In genomic region chr6:1463751-1464397, GRCh38 we compare ENCODE assay signal across 30 cellular contexts.
"Had no signal": no experiment of that assay in that cellular context is flagged by ENCODE, and none has a peak within 500 bp of the region (broad histone marks: within the 10 kb centered on the region; RNA-seq: fewer than 3 reads in every experiment).

No MANE protein-coding gene starts in this region.

- H3K27ac ChIP-seq: brain microvascular endothelial cell, WERI-Rb-1 had no signal

- H3K4me3 ChIP-seq: MG63 had no signal

- H3K9me3 Mint-ChIP-seq: activated CD4-positive, alpha-beta T cell treated with anti-CD3 and anti-CD28 coated beads, Interleukin-2, amount 10 ng/mL, durations not matched to agents 24 days and 14 days; activated CD8-positive, alpha-beta T cell treated with anti-CD3 and anti-CD28 coated beads for 36 hours; activated naive CD8-positive, alpha-beta T cell treated with anti-CD3 and anti-CD28 coated beads for 36 hours; activated T-cell treated with anti-CD3 and anti-CD28 coated beads, Interleukin-2, amount 50 U/mL, for 72 hours; activated T-helper 17 cell treated with anti-CD3 and anti-CD28 coated beads, Interleukin-2, amount 50 U/mL, for 72 hours had no signal

- H3K4me3 Mint-ChIP-seq: activated CD4-positive, alpha-beta T cell treated with anti-CD3 and anti-CD28 coated beads, Interleukin-2, amount 10 ng/mL, durations not matched to agents 24 days and 14 days; activated CD8-positive, alpha-beta T cell treated with anti-CD3 and anti-CD28 coated beads for 36 hours; activated naive CD8-positive, alpha-beta T cell treated with anti-CD3 and anti-CD28 coated beads for 36 hours; activated T-cell treated with anti-CD3 and anti-CD28 coated beads, Interleukin-2, amount 50 U/mL, for 72 hours; activated T-helper 17 cell treated with anti-CD3 and anti-CD28 coated beads, Interleukin-2, amount 50 U/mL, for 72 hours had no signal

- H3K36me3 ChIP-seq: brain microvascular endothelial cell, MG63, WERI-Rb-1 had no signal

- H3K9me3 ChIP-seq: MG63 had no signal

- H3K4me1 Mint-ChIP-seq: activated CD4-positive, alpha-beta T cell treated with anti-CD3 and anti-CD28 coated beads, Interleukin-2, amount 10 ng/mL, durations not matched to agents 24 days and 14 days; activated T-helper 17 cell treated with anti-CD3 and anti-CD28 coated beads, Interleukin-2, amount 50 U/mL, for 72 hours had no signal

- H3K36me3 Mint-ChIP-seq: activated naive CD8-positive, alpha-beta T cell treated with anti-CD3 and anti-CD28 coated beads for 36 hours had no signal

- H3K27ac Mint-ChIP-seq: activated CD4-positive, alpha-beta T cell treated with anti-CD3 and anti-CD28 coated beads, Interleukin-2, amount 10 ng/mL, durations not matched to agents 24 days and 14 days; activated CD8-positive, alpha-beta T cell treated with anti-CD3 and anti-CD28 coated beads for 36 hours; activated naive CD8-positive, alpha-beta T cell treated with anti-CD3 and anti-CD28 coated beads for 36 hours; activated T-cell treated with anti-CD3 and anti-CD28 coated beads, Interleukin-2, amount 50 U/mL, for 72 hours; activated T-helper 17 cell treated with anti-CD3 and anti-CD28 coated beads, Interleukin-2, amount 50 U/mL, for 72 hours had no signal

- DNase-seq: activated CD4-positive, alpha-beta T cell treated with anti-CD3 and anti-CD28 coated beads, Interleukin-2, amount 10 ng/mL, durations not matched to agents 24 days and 14 days; activated CD4-positive, alpha-beta T cell treated with anti-CD3 and anti-CD28 coated beads, Interleukin-2, amount 50 U/mL, for 4 hours; activated CD8-positive, alpha-beta T cell treated with anti-CD3 and anti-CD28 coated beads for 36 hours; activated effector memory CD4-positive, alpha-beta T cell treated with anti-CD3 and anti-CD28 coated beads, Interleukin-2, amount 50 U/mL, for 16 hours; activated naive CD4-positive, alpha-beta T cell; activated naive CD4-positive, alpha-beta T cell treated with anti-CD3 and anti-CD28 coated beads, Interleukin-2, amount 50 U/mL, for 16 hours; activated naive CD8-positive, alpha-beta T cell treated with anti-CD3 and anti-CD28 coated beads for 36 hours; activated T-cell treated with anti-CD3 and anti-CD28 coated beads, Interleukin-2, amount 50 U/mL, for 1 hour; activated T-cell treated with anti-CD3 and anti-CD28 coated beads, Interleukin-2, amount 50 U/mL, for 72 hours; amniotic stem cell; aorta; brain microvascular endothelial cell; central memory CD4-positive, alpha-beta T cell; Kasumi-1; MG63; NCI-H1048; NCI-H1105 treated with DMSO at 0.1 percent for 48 hours; NCI-H1436; NCI-H1694; NCI-H1930; NCI-H2081 treated with DMSO at 0.1 percent for 48 hours; NCI-H510A; NCI-H526; NCI-H748 treated with DMSO at 0.1 percent for 48 hours; NK-92 treated with Interleukin-12 subunit alpha and Interleukin-12 subunit beta, amount 100 ng/mL, for 24 hours; OCI-M1; Right ventricle myocardium superior; T1000; WERI-Rb-1 had no signal
